In genomic region chr11:117823941-117824420, GRCh38 we compare ENCODE assay signal across 8 cellular contexts. TPM values are rescaled to one million over a fixed set of nuclear protein-coding genes. Genes with fewer than 3 reads are reported as not detected.
DNase-seq lines count a peak whose midpoint lies in the region; ATAC-seq and TF ChIP-seq lines count a peak whose summit lies in the region.

No MANE protein-coding gene starts in this region.

- no peaks in the 10 kb centered on the region for H3K27me3 Mint-ChIP-seq in T-cell

- no peaks in the 10 kb centered on the region for H3K4me1 ChIP-seq in prostate gland (replicated peaks)

- DNase-seq in Daoy (ENCODE audit: low read depth) (peak; percentile 36), T-cell (no peak), fibroblast of pulmonary artery (ENCODE audit: low read depth) (peak; percentile 88), prostate gland (ENCODE audit: low spot score) (no peak), SHP77 treated with DMSO at 0.1 percent for 48 hours (lab: John Stamatoyannopoulos, UW) (no peak), putamen (ENCODE audit: low spot score) (no peak), nucleus accumbens (lab: John Stamatoyannopoulos, UW) (no peak)

- no peaks in the 10 kb centered on the region for H3K9me3 Mint-ChIP-seq in T-cell

- 73% methylated on average over 13 of the region's 13 CpGs for whole genome bisulfite sequencing in prostate gland

- no peak for ATAC-seq in T-cell (replicated peaks in 1 of 4)
- ATAC-seq in HG02798 (IDR thresholded peaks at IDR 0.05; ENCODE audit: poor library complexity, unreplicated experiment), result no peak

- no peaks in the 10 kb centered on the region for H3K36me3 Mint-ChIP-seq in T-cell

- no peaks in the 10 kb centered on the region for H3K36me3 ChIP-seq in prostate gland

- peaks cover 61 to 68% (median 67%) of the 10 kb centered on the region in 3 donors for H3K4me1 Mint-ChIP-seq in T-cell

- peak overlapping the region; percentile 32 to 39 for H3K27ac ChIP-seq in prostate gland

- CTCF ChIA-PET in T-cell (lab: Charles Lee), result interaction anchor here (1.2 to 1.8 kb wide), 5 partner anchors 15 to 230 kb away, joined by 3 to 7 read pairs (median 4); no protein-coding TSS in a partner anchor

- intact Hi-C loops in prostate gland (cut with DNase I), result loop anchor here (5.0 kb wide), 1 partner anchor 123 kb away; no protein-coding TSS in a partner anchor

- POLR2A ChIA-PET in T-cell (lab: Charles Lee), result no interaction called here

- no peak for TF ChIP-seq CTCF in fibroblast of pulmonary artery (IDR thresholded peaks at IDR 0.05; ENCODE audit: low read length, missing control alignments)
- no peak for TF ChIP-seq CTCF in prostate gland (IDR thresholded peaks at IDR 0.05)

- H3K27ac Mint-ChIP-seq in T-cell, result peak overlapping the region; percentile 86

- H3K4me3 ChIP-seq in fibroblast of pulmonary artery (replicated peaks; ENCODE audit: low read depth, low read length) (no peak overlapping the region), prostate gland (no peak overlapping the region)

- no peaks in the 10 kb centered on the region for H3K9me3 ChIP-seq in prostate gland

- H3K27me3 ChIP-seq in prostate gland (replicated peaks; ENCODE audit: insufficient read depth), result no peaks in the 10 kb centered on the region

- H3K4me3 Mint-ChIP-seq in T-cell, result peak overlapping the region in 1 of 3 donors; percentile 15

- no peak for TF ChIP-seq POLR2A in prostate gland (IDR thresholded peaks at IDR 0.05)

RNA-seq across cellular contexts. Expression of gene FXYD2, which starts 0.6 kb away (rescaled TPM):
- total RNA-seq in Daoy (2014; rRNA removed; shearing (Covaris generic)), result 1.3 TPM in 1 of 2 replicates, not detected in the other
- total RNA-seq in T-cell (10 to 100 TPM in 4 of 5 donors, 1 to 10 TPM in 1; 4.3 to 26.0 (median 14.7) TPM), prostate gland (1 to 10 TPM in 1 of 2 donors, under 1 TPM in 1; 0.87 to 1.8 TPM)

RNA-seq across cellular contexts. Expression of gene DSCAML1, which starts 27.0 kb away (rescaled TPM):
- not detected in 2 replicates for total RNA-seq in Daoy (2014; rRNA removed; shearing (Covaris generic))
- total RNA-seq in T-cell, result 1 to 10 TPM in 2 of 5 donors, under 1 TPM in 3; 0.15 to 2.4 (median 0.96) TPM
- total RNA-seq in prostate gland, result 1 to 10 TPM in 1 of 2 donors, under 1 TPM in 1; 0.14 to 2.8 TPM

RNA-seq across cellular contexts. Expression of gene FXYD6, which starts 52.5 kb away (rescaled TPM):
- 15.8 and 15.9 TPM in 2 replicates for total RNA-seq in Daoy (2014; rRNA removed; shearing (Covaris generic))
- total RNA-seq in T-cell (under 1 TPM in 3 of 5 donors, not detected in 2; 0.38 to 0.73 (median 0.53) TPM), prostate gland (100 to 1,000 TPM in 1 of 2 donors, 10 to 100 TPM in 1; 29.6 to 366 TPM)

Comparison
In these comparisons a context has a peak if more than half of its experiments do, and no peak if none do; other contexts are left out.
1. DNase-seq: peak in Daoy (single experiment) and fibroblast of pulmonary artery (single experiment); none in T-cell (0 of 34), prostate gland (single experiment), SHP77 treated with DMSO at 0.1 percent for 48 hours (single experiment), putamen (single experiment) and nucleus accumbens (0 of 56).